Comparison of ENCODE assay signal across 8 cellular contexts in genomic region chr12:56636118-56636674, GRCh38. TPM values are rescaled to one million over a fixed set of nuclear protein-coding genes. Genes with fewer than 3 reads are reported as not detected.
DNase-seq lines count a peak whose midpoint lies in the region; ATAC-seq and TF ChIP-seq lines count a peak whose summit lies in the region.

No MANE protein-coding gene starts in this region.

- no peaks in the 10 kb centered on the region for H3K27me3 ChIP-seq in layer of hippocampus (ENCODE audit: control insufficient read depth, insufficient read depth, low read length)

- H3K4me3 ChIP-seq in AG04449 (ENCODE audit: low read depth, low read length): peak overlapping the region; percentile 77

- DNase-seq in AG04449 (ENCODE audit: low read depth, low spot score) (no peak), NCI-H2227 treated with DMSO at 0.1 percent for 48 hours (lab: John Stamatoyannopoulos, UW) (peak; percentile 49), cerebellum (ENCODE audit: low spot score) (peak; percentile 90)
- DNase-seq in stimulated activated CD4-positive, alpha-beta T cell treated with anti-CD3 and anti-CD28 coated beads, Interleukin-1b, Interleukin-23, amount 100 ng/mL, for 48 hours: peak; percentile 84

- POLR2A ChIA-PET in AG04449 (lab: Yijun Ruan, JAX): interaction anchor here (0.6 to 2.6 kb wide), 13 partner anchors 8 to 130 kb away, joined by 3 to 19 read pairs (median 4); partner anchors contain the start of genes ATP5F1B and NACA

- peak overlapping the region; percentile 94 for H3K27ac ChIP-seq in layer of hippocampus (ENCODE audit: low read depth, low read length)

- peak; percentile 33 for ATAC-seq in GM18873 (IDR thresholded peaks at IDR 0.05; ENCODE audit: low FRiP score, unreplicated experiment)
- ATAC-seq in HG03135 (IDR thresholded peaks at IDR 0.05; ENCODE audit: unreplicated experiment): peak; percentile 44
- ATAC-seq in activated CD4-positive, CD25-positive, alpha-beta regulatory T cell treated with anti-CD3 and anti-CD28 coated beads, Interleukin-2, amount 50 U/mL, for 24 hours: peak; percentile 79 to 82

- TF ChIP-seq CTCF in AG04449 (IDR thresholded peaks at IDR 0.05; ENCODE audit: insufficient read depth, low read length, missing control alignments): no peak

- CTCF ChIA-PET in AG04449 (lab: Yijun Ruan, JAX): interaction anchor here (0.6 to 4.2 kb wide), 50 partner anchors 10 to 447 kb away, joined by 3 to 94 read pairs (median 4); partner anchors contain the start of genes ATP5F1B, GLS2, NACA and PTGES3

RNA-seq across cellular contexts. Expression of gene BAZ2A, which starts 6.1 kb away (rescaled TPM):
- total RNA-seq in cerebellum: 32.8 TPM

RNA-seq across cellular contexts. Expression of gene ATP5F1B, which starts 9.6 kb away (rescaled TPM):
- 238 TPM for total RNA-seq in cerebellum

RNA-seq across cellular contexts. Expression of gene PTGES3, which starts 51.9 kb away (rescaled TPM):
- 69.1 TPM for total RNA-seq in cerebellum
